Comparison of ENCODE assay signal across 1 cellular context in genomic region chr6:15245361-15246216, GRCh38.
TF ChIP-seq lines count a peak whose summit lies in the region.

JARID2 (plus strand) TSS chr6:15246069; CDS start chr6:15246540, 471 bp downstream.

TF ChIP-seq in GM12878, 131 proteins besides CTCF, POLR2A, EP300 and RAD21 (continued from another document):
- TF ChIP-seq IKZF2 (IDR thresholded peaks at IDR 0.05) = peak; percentile 31 to 78; a peak in 3 of 4 replicates
- TF ChIP-seq CREB1 (IDR thresholded peaks at IDR 0.05; ENCODE audit: low read depth) = peak; percentile 88
- no peak; the same call in 1 of the 2 replicates for TF ChIP-seq SUPT20H (IDR thresholded peaks at IDR 0.05; ENCODE audit: borderline replicate concordance, control insufficient read depth, low read depth, low read length)
- TF ChIP-seq, protein P1, sequence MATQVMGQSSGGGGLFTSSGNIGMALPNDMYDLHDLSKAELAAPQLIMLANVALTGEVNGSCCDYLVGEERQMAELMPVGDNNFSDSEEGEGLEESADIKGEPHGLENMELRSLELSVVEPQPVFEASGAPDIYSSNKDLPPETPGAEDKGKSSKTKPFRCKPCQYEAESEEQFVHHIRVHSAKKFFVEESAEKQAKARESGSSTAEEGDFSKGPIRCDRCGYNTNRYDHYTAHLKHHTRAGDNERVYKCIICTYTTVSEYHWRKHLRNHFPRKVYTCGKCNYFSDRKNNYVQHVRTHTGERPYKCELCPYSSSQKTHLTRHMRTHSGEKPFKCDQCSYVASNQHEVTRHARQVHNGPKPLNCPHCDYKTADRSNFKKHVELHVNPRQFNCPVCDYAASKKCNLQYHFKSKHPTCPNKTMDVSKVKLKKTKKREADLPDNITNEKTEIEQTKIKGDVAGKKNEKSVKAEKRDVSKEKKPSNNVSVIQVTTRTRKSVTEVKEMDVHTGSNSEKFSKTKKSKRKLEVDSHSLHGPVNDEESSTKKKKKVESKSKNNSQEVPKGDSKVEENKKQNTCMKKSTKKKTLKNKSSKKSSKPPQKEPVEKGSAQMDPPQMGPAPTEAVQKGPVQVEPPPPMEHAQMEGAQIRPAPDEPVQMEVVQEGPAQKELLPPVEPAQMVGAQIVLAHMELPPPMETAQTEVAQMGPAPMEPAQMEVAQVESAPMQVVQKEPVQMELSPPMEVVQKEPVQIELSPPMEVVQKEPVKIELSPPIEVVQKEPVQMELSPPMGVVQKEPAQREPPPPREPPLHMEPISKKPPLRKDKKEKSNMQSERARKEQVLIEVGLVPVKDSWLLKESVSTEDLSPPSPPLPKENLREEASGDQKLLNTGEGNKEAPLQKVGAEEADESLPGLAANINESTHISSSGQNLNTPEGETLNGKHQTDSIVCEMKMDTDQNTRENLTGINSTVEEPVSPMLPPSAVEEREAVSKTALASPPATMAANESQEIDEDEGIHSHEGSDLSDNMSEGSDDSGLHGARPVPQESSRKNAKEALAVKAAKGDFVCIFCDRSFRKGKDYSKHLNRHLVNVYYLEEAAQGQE (IDR thresholded peaks at IDR 0.05; ENCODE audit: low read depth, low read length) = no peak
- TF ChIP-seq BRCA1 (IDR thresholded peaks at IDR 0.05; ENCODE audit: low read depth, low read length) = no peak
- TF ChIP-seq ATF3 (IDR thresholded peaks at IDR 0.05; ENCODE audit: borderline replicate concordance, extremely low read depth, low read depth, low read length) = no peak
- 0 out of 2 replicates have a peak, but pooled peaks have one; percentile 66 for TF ChIP-seq RBBP5 (conservative IDR thresholded peaks at IDR 0.05)
- no peak for TF ChIP-seq ASH2L (IDR thresholded peaks at IDR 0.05; ENCODE audit: borderline replicate concordance, low read depth)
- no peak for TF ChIP-seq NFIC (IDR thresholded peaks at IDR 0.05; ENCODE audit: low read depth, low read length)
- 0 out of 2 replicates have a peak, but pooled peaks have one; percentile 45 for TF ChIP-seq FOXM1 (IDR thresholded peaks at IDR 0.05; ENCODE audit: low read depth, low read length)
- TF ChIP-seq ZNF24 (IDR thresholded peaks at IDR 0.05) = no peak
- peak; percentile 28 for TF ChIP-seq RUNX3 (IDR thresholded peaks at IDR 0.05; ENCODE audit: low read length)
- no peak for TF ChIP-seq WRNIP1 (IDR thresholded peaks at IDR 0.05; ENCODE audit: borderline replicate concordance, low read depth, low read length)
- TF ChIP-seq, protein P2, sequence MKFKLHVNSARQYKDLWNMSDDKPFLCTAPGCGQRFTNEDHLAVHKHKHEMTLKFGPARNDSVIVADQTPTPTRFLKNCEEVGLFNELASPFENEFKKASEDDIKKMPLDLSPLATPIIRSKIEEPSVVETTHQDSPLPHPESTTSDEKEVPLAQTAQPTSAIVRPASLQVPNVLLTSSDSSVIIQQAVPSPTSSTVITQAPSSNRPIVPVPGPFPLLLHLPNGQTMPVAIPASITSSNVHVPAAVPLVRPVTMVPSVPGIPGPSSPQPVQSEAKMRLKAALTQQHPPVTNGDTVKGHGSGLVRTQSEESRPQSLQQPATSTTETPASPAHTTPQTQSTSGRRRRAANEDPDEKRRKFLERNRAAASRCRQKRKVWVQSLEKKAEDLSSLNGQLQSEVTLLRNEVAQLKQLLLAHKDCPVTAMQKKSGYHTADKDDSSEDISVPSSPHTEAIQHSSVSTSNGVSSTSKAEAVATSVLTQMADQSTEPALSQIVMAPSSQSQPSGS (IDR thresholded peaks at IDR 0.05; ENCODE audit: low read length) = no peak
- peak; percentile 80; the same call in 1 of the 2 replicates for TF ChIP-seq ZNF207 (IDR thresholded peaks at IDR 0.05; ENCODE audit: borderline replicate concordance)
- TF ChIP-seq IKZF1 (conservative IDR thresholded peaks at IDR 0.05) = peak; percentile 85
- TF ChIP-seq, protein P3, sequence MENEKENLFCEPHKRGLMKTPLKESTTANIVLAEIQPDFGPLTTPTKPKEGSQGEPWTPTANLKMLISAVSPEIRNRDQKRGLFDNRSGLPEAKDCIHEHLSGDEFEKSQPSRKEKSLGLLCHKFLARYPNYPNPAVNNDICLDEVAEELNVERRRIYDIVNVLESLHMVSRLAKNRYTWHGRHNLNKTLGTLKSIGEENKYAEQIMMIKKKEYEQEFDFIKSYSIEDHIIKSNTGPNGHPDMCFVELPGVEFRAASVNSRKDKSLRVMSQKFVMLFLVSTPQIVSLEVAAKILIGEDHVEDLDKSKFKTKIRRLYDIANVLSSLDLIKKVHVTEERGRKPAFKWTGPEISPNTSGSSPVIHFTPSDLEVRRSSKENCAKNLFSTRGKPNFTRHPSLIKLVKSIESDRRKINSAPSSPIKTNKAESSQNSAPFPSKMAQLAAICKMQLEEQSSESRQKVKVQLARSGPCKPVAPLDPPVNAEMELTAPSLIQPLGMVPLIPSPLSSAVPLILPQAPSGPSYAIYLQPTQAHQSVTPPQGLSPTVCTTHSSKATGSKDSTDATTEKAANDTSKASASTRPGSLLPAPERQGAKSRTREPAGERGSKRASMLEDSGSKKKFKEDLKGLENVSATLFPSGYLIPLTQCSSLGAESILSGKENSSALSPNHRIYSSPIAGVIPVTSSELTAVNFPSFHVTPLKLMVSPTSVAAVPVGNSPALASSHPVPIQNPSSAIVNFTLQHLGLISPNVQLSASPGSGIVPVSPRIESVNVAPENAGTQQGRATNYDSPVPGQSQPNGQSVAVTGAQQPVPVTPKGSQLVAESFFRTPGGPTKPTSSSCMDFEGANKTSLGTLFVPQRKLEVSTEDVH (IDR thresholded peaks at IDR 0.05; ENCODE audit: low read depth, partially characterized antibody) = no peak
- peak; percentile 76 for TF ChIP-seq BACH1 (IDR thresholded peaks at IDR 0.05; ENCODE audit: borderline replicate concordance)
- no peak for TF ChIP-seq PAX8 (IDR thresholded peaks at IDR 0.05)
- TF ChIP-seq, protein P4, sequence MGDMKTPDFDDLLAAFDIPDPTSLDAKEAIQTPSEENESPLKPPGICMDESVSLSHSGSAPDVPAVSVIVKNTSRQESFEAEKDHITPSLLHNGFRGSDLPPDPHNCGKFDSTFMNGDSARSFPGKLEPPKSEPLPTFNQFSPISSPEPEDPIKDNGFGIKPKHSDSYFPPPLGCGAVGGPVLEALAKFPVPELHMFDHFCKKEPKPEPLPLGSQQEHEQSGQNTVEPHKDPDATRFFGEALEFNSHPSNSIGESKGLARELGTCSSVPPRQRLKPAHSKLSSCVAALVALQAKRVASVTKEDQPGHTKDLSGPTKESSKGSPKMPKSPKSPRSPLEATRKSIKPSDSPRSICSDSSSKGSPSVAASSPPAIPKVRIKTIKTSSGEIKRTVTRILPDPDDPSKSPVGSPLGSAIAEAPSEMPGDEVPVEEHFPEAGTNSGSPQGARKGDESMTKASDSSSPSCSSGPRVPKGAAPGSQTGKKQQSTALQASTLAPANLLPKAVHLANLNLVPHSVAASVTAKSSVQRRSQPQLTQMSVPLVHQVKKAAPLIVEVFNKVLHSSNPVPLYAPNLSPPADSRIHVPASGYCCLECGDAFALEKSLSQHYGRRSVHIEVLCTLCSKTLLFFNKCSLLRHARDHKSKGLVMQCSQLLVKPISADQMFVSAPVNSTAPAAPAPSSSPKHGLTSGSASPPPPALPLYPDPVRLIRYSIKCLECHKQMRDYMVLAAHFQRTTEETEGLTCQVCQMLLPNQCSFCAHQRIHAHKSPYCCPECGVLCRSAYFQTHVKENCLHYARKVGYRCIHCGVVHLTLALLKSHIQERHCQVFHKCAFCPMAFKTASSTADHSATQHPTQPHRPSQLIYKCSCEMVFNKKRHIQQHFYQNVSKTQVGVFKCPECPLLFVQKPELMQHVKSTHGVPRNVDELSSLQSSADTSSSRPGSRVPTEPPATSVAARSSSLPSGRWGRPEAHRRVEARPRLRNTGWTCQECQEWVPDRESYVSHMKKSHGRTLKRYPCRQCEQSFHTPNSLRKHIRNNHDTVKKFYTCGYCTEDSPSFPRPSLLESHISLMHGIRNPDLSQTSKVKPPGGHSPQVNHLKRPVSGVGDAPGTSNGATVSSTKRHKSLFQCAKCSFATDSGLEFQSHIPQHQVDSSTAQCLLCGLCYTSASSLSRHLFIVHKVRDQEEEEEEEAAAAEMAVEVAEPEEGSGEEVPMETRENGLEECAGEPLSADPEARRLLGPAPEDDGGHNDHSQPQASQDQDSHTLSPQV (IDR thresholded peaks at IDR 0.05) = no peak
- peak; percentile 65; the same call in 1 of the 2 replicates for TF ChIP-seq HDGF (IDR thresholded peaks at IDR 0.05)
- 0 out of 2 replicates have a peak, but pooled peaks have one; percentile 10 for TF ChIP-seq GABPA (IDR thresholded peaks at IDR 0.05; ENCODE audit: low read depth)
- peak; percentile 58; the same call in 1 of the 2 replicates for TF ChIP-seq TAF1 (IDR thresholded peaks at IDR 0.05; ENCODE audit: borderline replicate concordance, low read depth, low read length)
- TF ChIP-seq SREBF1 (IDR thresholded peaks at IDR 0.05; ENCODE audit: low read length) = peak; percentile 78
- no peak for TF ChIP-seq USF2 (IDR thresholded peaks at IDR 0.05; ENCODE audit: borderline replicate concordance, low read depth, low read length)
- peak; percentile 40; the same call in 1 of the 2 replicates for TF ChIP-seq MAX (IDR thresholded peaks at IDR 0.05; ENCODE audit: low read depth, low read length)
- peak; percentile 96 for TF ChIP-seq PBX3 (IDR thresholded peaks at IDR 0.05; ENCODE audit: insufficient replicate concordance, low read depth, low read length)
- TF ChIP-seq, protein P5, sequence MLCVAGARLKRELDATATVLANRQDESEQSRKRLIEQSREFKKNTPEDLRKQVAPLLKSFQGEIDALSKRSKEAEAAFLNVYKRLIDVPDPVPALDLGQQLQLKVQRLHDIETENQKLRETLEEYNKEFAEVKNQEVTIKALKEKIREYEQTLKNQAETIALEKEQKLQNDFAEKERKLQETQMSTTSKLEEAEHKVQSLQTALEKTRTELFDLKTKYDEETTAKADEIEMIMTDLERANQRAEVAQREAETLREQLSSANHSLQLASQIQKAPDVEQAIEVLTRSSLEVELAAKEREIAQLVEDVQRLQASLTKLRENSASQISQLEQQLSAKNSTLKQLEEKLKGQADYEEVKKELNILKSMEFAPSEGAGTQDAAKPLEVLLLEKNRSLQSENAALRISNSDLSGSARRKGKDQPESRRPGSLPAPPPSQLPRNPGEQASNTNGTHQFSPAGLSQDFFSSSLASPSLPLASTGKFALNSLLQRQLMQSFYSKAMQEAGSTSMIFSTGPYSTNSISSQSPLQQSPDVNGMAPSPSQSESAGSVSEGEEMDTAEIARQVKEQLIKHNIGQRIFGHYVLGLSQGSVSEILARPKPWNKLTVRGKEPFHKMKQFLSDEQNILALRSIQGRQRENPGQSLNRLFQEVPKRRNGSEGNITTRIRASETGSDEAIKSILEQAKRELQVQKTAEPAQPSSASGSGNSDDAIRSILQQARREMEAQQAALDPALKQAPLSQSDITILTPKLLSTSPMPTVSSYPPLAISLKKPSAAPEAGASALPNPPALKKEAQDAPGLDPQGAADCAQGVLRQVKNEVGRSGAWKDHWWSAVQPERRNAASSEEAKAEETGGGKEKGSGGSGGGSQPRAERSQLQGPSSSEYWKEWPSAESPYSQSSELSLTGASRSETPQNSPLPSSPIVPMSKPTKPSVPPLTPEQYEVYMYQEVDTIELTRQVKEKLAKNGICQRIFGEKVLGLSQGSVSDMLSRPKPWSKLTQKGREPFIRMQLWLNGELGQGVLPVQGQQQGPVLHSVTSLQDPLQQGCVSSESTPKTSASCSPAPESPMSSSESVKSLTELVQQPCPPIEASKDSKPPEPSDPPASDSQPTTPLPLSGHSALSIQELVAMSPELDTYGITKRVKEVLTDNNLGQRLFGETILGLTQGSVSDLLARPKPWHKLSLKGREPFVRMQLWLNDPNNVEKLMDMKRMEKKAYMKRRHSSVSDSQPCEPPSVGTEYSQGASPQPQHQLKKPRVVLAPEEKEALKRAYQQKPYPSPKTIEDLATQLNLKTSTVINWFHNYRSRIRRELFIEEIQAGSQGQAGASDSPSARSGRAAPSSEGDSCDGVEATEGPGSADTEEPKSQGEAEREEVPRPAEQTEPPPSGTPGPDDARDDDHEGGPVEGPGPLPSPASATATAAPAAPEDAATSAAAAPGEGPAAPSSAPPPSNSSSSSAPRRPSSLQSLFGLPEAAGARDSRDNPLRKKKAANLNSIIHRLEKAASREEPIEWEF (IDR thresholded peaks at IDR 0.05; ENCODE audit: insufficient replicate concordance, low read depth, low read length) = no peak
- TF ChIP-seq USF1 (IDR thresholded peaks at IDR 0.05; ENCODE audit: borderline replicate concordance, extremely low read length, insufficient read depth, low read depth, low read length) = no peak
- TF ChIP-seq POU2F2 (IDR thresholded peaks at IDR 0.05; ENCODE audit: borderline replicate concordance, low read depth, low read length) = no peak; the same call in 2 of the 3 replicates
- peak; percentile 48 for TF ChIP-seq RELA (IDR thresholded peaks at IDR 0.05; ENCODE audit: borderline replicate concordance, partially characterized antibody)
